Comparison of ENCODE assay signal across 21 cellular contexts in genomic region chr1:110051262-110051648, GRCh38. TPM values are rescaled to one million over a fixed set of nuclear protein-coding genes. Genes with fewer than 3 reads are reported as not detected.
"Had no signal": no experiment of that assay in that cellular context is flagged by ENCODE, and none has a peak within 500 bp of the region (broad histone marks: within the 10 kb centered on the region; RNA-seq: fewer than 3 reads in every experiment).

No MANE protein-coding gene starts in this region.

- H3K27ac ChIP-seq: body of pancreas, colonic mucosa, hepatocyte, neutrophil, parathyroid adenoma, thyroid gland had no signal

- H3K9ac ChIP-seq: parathyroid adenoma had no signal

- H3K4me2 ChIP-seq: hepatocyte had no signal

- H2AFZ ChIP-seq: hepatocyte, parathyroid adenoma had no signal

- H3K4me1 ChIP-seq: parathyroid adenoma, thyroid gland had no signal

- H3K27me3 ChIP-seq: body of pancreas, colonic mucosa, gastroesophageal sphincter, hepatocyte, neutrophil, thyroid gland had no signal

- H3K9me3 ChIP-seq: body of pancreas, colonic mucosa, gastroesophageal sphincter, neutrophil, thyroid gland had no signal

- ATAC-seq: body of pancreas; gastroesophageal sphincter; natural killer cell treated with Interleukin-12 subunit alpha and Interleukin-12 subunit beta and Interleukin-15 and Interleukin-18, amount 100 ng/mL, for 72 hours had no signal

- DNase-seq: activated CD4-positive, alpha-beta T cell treated with anti-CD3 and anti-CD28 coated beads, Interleukin-2, amount 50 U/mL, for 4 hours; activated gamma-delta T cell treated with Interleukin-2 at 50 U/mL for 16 hours; amygdala; body of pancreas; central memory CD4-positive, alpha-beta T cell; colonic mucosa; stimulated activated CD4-positive, alpha-beta T cell treated with anti-CD3 and anti-CD28 coated beads, Interleukin-12 subunit alpha, Interleukin-12 subunit beta, amount 100 ng/mL, for 4 hours; stimulated activated CD4-positive, alpha-beta T cell treated with anti-CD3 and anti-CD28 coated beads, Interleukin-1b, Interleukin-23, amount 100 ng/mL, for 48 hours; stimulated activated CD8-positive, alpha-beta memory T cell treated with anti-CD3 and anti-CD28 coated beads, Interleukin-4, amount 100 ng/mL, for 48 hours; stimulated activated naive CD4-positive, alpha-beta T cell treated with Interleukin-2 at 50 U/mL for 16 hours; T-helper 2 cell; thyroid gland had no signal

- H3K4me3 ChIP-seq: body of pancreas, colonic mucosa, gastroesophageal sphincter, hepatocyte, lung, thyroid gland had no signal

RNA-seq across cellular contexts. Expression of gene ALX3, which starts 19.2 kb away (rescaled TPM):
- total RNA-seq: activated CD8-positive, alpha-beta memory T cell treated with anti-CD3 and anti-CD28 coated beads for 36 hours; activated T-helper 1 cell treated with anti-CD3 and anti-CD28 coated beads, Interleukin-12 subunit alpha, Interleukin-12 subunit beta, Interleukin-2, Interleukin-4 antibody, amounts not matched to agents 30 ng/mL and 10 ng/mL and 1 ng/mL, durations not matched to agents 14 hours and 24 hours and 36 hours; body of pancreas; colonic mucosa; gastroesophageal sphincter; lung; natural killer cell treated with Interleukin-12 subunit alpha and Interleukin-12 subunit beta and Interleukin-15 and Interleukin-18, amount 100 ng/mL, for 72 hours; subcutaneous adipose tissue; thyroid gland had no signal
